ENCODE assay signal across 9 cellular contexts in genomic region chr11:124760205-124760652, GRCh38. TPM values are rescaled to one million over a fixed set of nuclear protein-coding genes. Genes with fewer than 3 reads are reported as not detected.
A peak's percentile ranks its signal among the peaks of the same experiment; 100 is the strongest.
DNase-seq lines count a peak whose midpoint lies in the region; ATAC-seq and TF ChIP-seq lines count a peak whose summit lies in the region.
"Had no signal": no experiment of that assay in that cellular context is flagged by ENCODE, and none has a peak within 500 bp of the region (broad histone marks: within the 10 kb centered on the region; RNA-seq: fewer than 3 reads in every experiment).

No MANE protein-coding gene starts in this region.

- H3K27me3 Mint-ChIP-seq in glutamatergic neuron (ENCODE audit: unreplicated experiment) = peaks cover 40% of the 10 kb centered on the region

- H3K4me1 Mint-ChIP-seq in glutamatergic neuron (ENCODE audit: low read depth, unreplicated experiment) = peaks cover 8% of the 10 kb centered on the region

- in situ Hi-C loops in ACHN (cut with HindIII; ENCODE audit: low pct_ligation_motif_present, low pct_unique_long_range_greater_than_20kb, low sequenced_read_pairs) = no loop called here

- ATAC-seq in GM18907 (IDR thresholded peaks at IDR 0.05; ENCODE audit: unreplicated experiment) = peak; percentile 23
- ATAC-seq in HG03135 (IDR thresholded peaks at IDR 0.05; ENCODE audit: unreplicated experiment) = peak; percentile 30
- no peak for ATAC-seq in HG03108 (IDR thresholded peaks at IDR 0.05; ENCODE audit: unreplicated experiment)
- ATAC-seq: HCT116 had no signal

- TF ChIP-seq POLR2A in spleen (IDR thresholded peaks at IDR 0.05) = no peak

- H3K4me3 Mint-ChIP-seq in glutamatergic neuron (ENCODE audit: unreplicated experiment) = peak overlapping the region; percentile 77

- WGBS in spleen, 5 donors = 6 to 8% (median 7%) methylated on average over 24 to 25 of the region's 25 CpGs

- no peaks in the 10 kb centered on the region for H3K9me3 ChIP-seq in spleen

- H3K36me3 ChIP-seq in spleen = peaks cover 0 to 3% (median 0%) of the 10 kb centered on the region in 6 donors

- peak; percentile 24 for DNase-seq in glutamatergic neuron
- DNase-seq in spleen = peak; percentile 90
- no peak for DNase-seq in ACHN
- no peak for DNase-seq in nucleus accumbens (lab: John Stamatoyannopoulos, UW)
- DNase-seq in NCI-H446 treated with DMSO at 0.1 percent for 48 hours (lab: John Stamatoyannopoulos, UW) = no peak

- H3K36me3 Mint-ChIP-seq in glutamatergic neuron (ENCODE audit: unreplicated experiment) = no peaks in the 10 kb centered on the region

- H3K27ac ChIP-seq in spleen = peak overlapping the region; percentile 54 to 83 (median 70)

- no peaks in the 10 kb centered on the region for H3K9me3 Mint-ChIP-seq in glutamatergic neuron (ENCODE audit: unreplicated experiment)

- no peak for TF ChIP-seq CTCF in glutamatergic neuron (IDR thresholded peaks at IDR 0.05; ENCODE audit: partially characterized antibody, unreplicated experiment)
- TF ChIP-seq CTCF in spleen (IDR thresholded peaks at IDR 0.05 in 8 of 11, conservative IDR thresholded peaks at IDR 0.05 in 3 of 11) = no peak

- H3K4me1 ChIP-seq in spleen = peaks cover 32 to 75% (median 58%) of the 10 kb centered on the region in 6 donors

- intact Hi-C loops in spleen (cut with DNase I; ENCODE audit: low total_unique reads) = loop anchor here (5.0 kb wide), 1 partner anchor 88 kb away; the partner anchor contains the start of genes SIAE and SPA17

- peaks cover 0 to 55% (median 34%) of the 10 kb centered on the region in 7 donors for H3K27me3 ChIP-seq in spleen (replicated peaks in 1 of 7)

- H3K4me3 ChIP-seq in spleen = peak overlapping the region in 7 of 8 donors; percentile 21 to 81 (median 63)

- no peak overlapping the region for H3K27ac Mint-ChIP-seq in glutamatergic neuron (ENCODE audit: unreplicated experiment)

RNA-seq across cellular contexts. Expression of gene ESAM, which starts 1.9 kb away (rescaled TPM):
- total RNA-seq in glutamatergic neuron (ENCODE audit: unreplicated experiment) (0.54 TPM), spleen (10 to 100 TPM; 16.2 to 49.2 (median 29.2) TPM)
- 10 to 100 TPM; 14.3 to 30.9 (median 18.0) TPM for polyA plus RNA-seq in spleen

RNA-seq across cellular contexts. Expression of gene VSIG2, which starts 8.2 kb away (rescaled TPM):
- not detected for total RNA-seq in glutamatergic neuron (ENCODE audit: unreplicated experiment)
- 1 to 10 TPM in 2 of 7 donors, under 1 TPM in 2, not detected in 3; 0.43 to 1.5 (median 1.0) TPM for total RNA-seq in spleen
- 1 to 10 TPM in 2 of 3 donors, under 1 TPM in 1; 0.47 to 2.1 (median 2.0) TPM for polyA plus RNA-seq in spleen

RNA-seq across cellular contexts. Expression of gene NRGN, which starts 20.5 kb away (rescaled TPM):
- total RNA-seq in glutamatergic neuron (ENCODE audit: unreplicated experiment) (28.9 TPM), spleen (10 to 100 TPM; 29.0 to 61.2 (median 46.5) TPM)
- polyA plus RNA-seq in spleen = 10 to 100 TPM; 12.7 to 24.2 (median 15.9) TPM

RNA-seq across cellular contexts. Expression of gene MSANTD2, which starts 40.0 kb away (rescaled TPM):
- total RNA-seq in glutamatergic neuron (ENCODE audit: unreplicated experiment) (22.8 TPM), spleen (10 to 100 TPM; 16.5 to 25.8 (median 19.3) TPM)
- 10 to 100 TPM in 2 of 3 donors, 1 to 10 TPM in 1; 9.5 to 17.6 (median 13.8) TPM for polyA plus RNA-seq in spleen

Comparison
In these comparisons a context has a peak if more than half of its experiments do, and no peak if none do; other contexts are left out.
1. DNase-seq: peak in glutamatergic neuron (single experiment) and spleen (single experiment); none in ACHN (single experiment), nucleus accumbens (0 of 56) and NCI-H446 treated with DMSO at 0.1 percent for 48 hours (single experiment).
2. RNA of gene ESAM, which starts 1.9 kb away (total RNA-seq): 16.2 to 49.2 TPM in spleen; 0.54 TPM in glutamatergic neuron (single experiment); every median in the first group is over 10 times any median in the second.